1 cellular context compared by ENCODE assay signal in the genomic region with DNA sequence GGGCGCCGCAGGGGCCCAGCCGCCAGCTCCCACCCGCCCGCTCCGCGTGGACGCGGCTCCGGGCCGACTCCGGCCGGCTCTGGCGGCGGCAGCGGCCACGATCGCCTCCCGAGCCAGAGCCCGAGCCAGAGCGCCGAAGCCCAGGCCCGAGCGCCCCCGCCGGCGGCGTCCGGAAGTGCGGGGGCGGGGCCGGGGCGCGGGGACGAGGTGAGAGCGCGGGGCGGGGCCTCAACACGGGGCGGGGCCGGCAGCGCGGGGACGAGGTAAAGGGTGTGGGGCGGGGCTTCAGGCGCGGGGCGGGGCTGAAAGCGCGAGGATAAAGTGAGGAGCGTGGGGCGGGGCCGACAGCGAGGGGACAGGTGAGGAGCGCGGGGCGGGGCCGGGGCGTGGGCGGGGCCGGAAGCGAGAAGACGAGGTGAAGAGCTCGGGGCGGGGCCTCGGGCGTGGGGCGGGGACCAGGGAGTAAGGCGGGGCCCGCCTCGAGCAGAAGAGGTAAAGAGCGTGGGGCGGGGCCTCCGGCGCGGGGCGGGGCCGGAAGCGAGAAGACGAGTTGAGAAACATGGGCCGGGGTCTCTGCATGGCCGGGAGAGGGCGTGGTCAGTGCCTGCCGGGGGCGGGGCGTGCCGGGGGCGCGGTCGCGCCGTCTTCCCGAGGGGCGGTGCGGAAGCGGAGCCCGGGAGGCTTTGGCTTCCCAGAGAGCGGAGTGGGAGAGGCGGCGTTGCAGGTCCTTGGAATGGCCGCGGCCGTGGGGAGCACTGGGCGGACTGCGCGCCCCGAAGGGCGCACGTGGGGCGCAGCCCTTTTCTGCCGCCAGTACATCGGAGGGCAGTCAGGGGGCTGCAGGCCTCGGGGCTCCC.
A peak's percentile ranks its signal among the peaks of the same experiment; 100 is the strongest.
TF ChIP-seq lines count a peak whose summit lies in the region.

A gene with protein sequence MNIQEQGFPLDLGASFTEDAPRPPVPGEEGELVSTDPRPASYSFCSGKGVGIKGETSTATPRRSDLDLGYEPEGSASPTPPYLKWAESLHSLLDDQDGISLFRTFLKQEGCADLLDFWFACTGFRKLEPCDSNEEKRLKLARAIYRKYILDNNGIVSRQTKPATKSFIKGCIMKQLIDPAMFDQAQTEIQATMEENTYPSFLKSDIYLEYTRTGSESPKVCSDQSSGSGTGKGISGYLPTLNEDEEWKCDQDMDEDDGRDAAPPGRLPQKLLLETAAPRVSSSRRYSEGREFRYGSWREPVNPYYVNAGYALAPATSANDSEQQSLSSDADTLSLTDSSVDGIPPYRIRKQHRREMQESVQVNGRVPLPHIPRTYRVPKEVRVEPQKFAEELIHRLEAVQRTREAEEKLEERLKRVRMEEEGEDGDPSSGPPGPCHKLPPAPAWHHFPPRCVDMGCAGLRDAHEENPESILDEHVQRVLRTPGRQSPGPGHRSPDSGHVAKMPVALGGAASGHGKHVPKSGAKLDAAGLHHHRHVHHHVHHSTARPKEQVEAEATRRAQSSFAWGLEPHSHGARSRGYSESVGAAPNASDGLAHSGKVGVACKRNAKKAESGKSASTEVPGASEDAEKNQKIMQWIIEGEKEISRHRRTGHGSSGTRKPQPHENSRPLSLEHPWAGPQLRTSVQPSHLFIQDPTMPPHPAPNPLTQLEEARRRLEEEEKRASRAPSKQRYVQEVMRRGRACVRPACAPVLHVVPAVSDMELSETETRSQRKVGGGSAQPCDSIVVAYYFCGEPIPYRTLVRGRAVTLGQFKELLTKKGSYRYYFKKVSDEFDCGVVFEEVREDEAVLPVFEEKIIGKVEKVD (minus strand): TSS at position 177 of the 857 bp plus-strand sequence. CDS start 5,698 bp downstream, outside the sequence.

TF ChIP-seq in H1, 55 proteins besides CTCF, POLR2A, EP300 and RAD21 (continued from another document):
- TF ChIP-seq TBP (IDR thresholded peaks at IDR 0.05; ENCODE audit: low read depth, low read length) (no peak; the same call in 1 of the 2 replicates), TAF7 (optimal IDR thresholded peaks at IDR 0.05; ENCODE audit: borderline replicate concordance, low read depth, low read length) (no peak), SIX5 (IDR thresholded peaks at IDR 0.05; ENCODE audit: low read depth, low read length) (no peak), CHD1 (IDR thresholded peaks at IDR 0.05; ENCODE audit: low read depth, low read length) (no peak), MAFK (IDR thresholded peaks at IDR 0.05; ENCODE audit: low read depth, low read length) (no peak), RBBP5 (IDR thresholded peaks at IDR 0.05; ENCODE audit: borderline replicate concordance, low read depth, low read length) (peak; percentile 23; the same call in 1 of the 2 replicates), CEBPB (IDR thresholded peaks at IDR 0.05; ENCODE audit: low read depth, low read length) (no peak), RNF2 (IDR thresholded peaks at IDR 0.05; ENCODE audit: borderline replicate concordance, low read depth, low read length, missing control alignments, poor library complexity, severe bottlenecking) (no peak), KDM1A (IDR thresholded peaks at IDR 0.05; ENCODE audit: borderline replicate concordance, low read length) (no peak), BACH1 (IDR thresholded peaks at IDR 0.05; ENCODE audit: low read length) (0 out of 2 replicates have a peak, but pooled peaks have one; percentile 4), POU5F1 (IDR thresholded peaks at IDR 0.05; ENCODE audit: low read depth, low read length) (no peak)
